In the genomic region with DNA sequence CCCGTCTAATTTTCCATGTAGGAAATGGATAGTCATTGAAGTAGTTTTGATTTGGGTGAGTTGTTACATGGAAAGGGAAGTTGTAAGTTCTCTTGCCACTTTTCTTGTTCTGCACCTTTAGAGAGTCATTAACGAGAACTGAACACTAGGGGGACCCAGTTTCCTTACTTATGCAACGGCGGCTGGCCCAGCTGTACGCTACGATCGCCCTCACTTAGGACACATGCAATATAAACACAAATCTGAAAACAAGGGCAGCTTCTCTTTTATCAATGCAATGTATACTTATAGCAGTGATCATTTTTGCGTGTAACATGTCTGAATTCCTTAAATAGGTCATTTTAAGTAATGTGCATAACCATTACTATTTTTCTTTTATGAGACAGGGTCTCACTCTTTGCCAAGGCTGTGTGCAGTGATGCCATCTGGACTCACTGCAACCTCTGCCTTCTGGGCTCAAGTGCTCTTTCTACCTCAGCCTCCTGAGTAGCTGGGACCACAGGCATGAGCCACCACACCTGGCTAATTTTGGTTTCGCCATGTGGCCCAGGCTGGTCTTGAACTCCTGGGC, we compare ENCODE assay signal across 8 cellular contexts. TPM values are rescaled to one million over a fixed set of nuclear protein-coding genes. Genes with fewer than 3 reads are reported as not detected.
DNase-seq lines count a peak whose midpoint lies in the region; ATAC-seq and TF ChIP-seq lines count a peak whose summit lies in the region.
"Not testable (repeated sequence)": the region's sequence is repeated elsewhere in the genome, so short reads cannot be mapped to it uniquely, and the experiment has no call there.

No MANE protein-coding gene starts in this region.

- not testable (repeated sequence) for H3K27me3 ChIP-seq in CD4-positive, CD25-positive, alpha-beta regulatory T cell (ENCODE audit: control insufficient read depth, insufficient read depth, low read length); WERI-Rb-1 (ENCODE audit: insufficient read depth, low read depth, severe bottlenecking); skeletal muscle satellite cell (ENCODE audit: control insufficient read depth, insufficient read depth, low read length)

- H3K4me3 ChIP-seq in CD4-positive, CD25-positive, alpha-beta regulatory T cell (ENCODE audit: low read depth, low read length), result peak overlapping the region; percentile 13
- H3K4me3 ChIP-seq in WERI-Rb-1 (ENCODE audit: low read depth, low read length), result peak overlapping the region; percentile 16
- H3K4me3 ChIP-seq in skeletal muscle satellite cell (ENCODE audit: low read length), result not testable (repeated sequence)

- peaks cover 13 to 44% (median 31%) of the 10 kb centered on the region in 4 donors for H3K4me1 Mint-ChIP-seq in CD4-positive, CD25-positive, alpha-beta regulatory T cell
- H3K4me1 Mint-ChIP-seq in effector memory CD8-positive, alpha-beta T cell (ENCODE audit: low read depth in 2 of 2), result peaks cover 23 to 34% of the 10 kb centered on the region in 2 donors

- not testable (repeated sequence) for H3K9me3 Mint-ChIP-seq in CD4-positive, CD25-positive, alpha-beta regulatory T cell; effector memory CD8-positive, alpha-beta T cell

- H3K27ac Mint-ChIP-seq in CD4-positive, CD25-positive, alpha-beta regulatory T cell, result peak overlapping the region; percentile 44 to 69 (median 64)
- H3K27ac Mint-ChIP-seq in effector memory CD8-positive, alpha-beta T cell, result peak overlapping the region; percentile 3 to 82

- peak; percentile 37 to 40 for ATAC-seq in CD4-positive, CD25-positive, alpha-beta regulatory T cell (ENCODE audit: low read depth in 2 of 2)
- ATAC-seq in GM19351 (IDR thresholded peaks at IDR 0.05; ENCODE audit: unreplicated experiment) (peak; percentile 43), HG03469 (IDR thresholded peaks at IDR 0.05; ENCODE audit: unreplicated experiment) (peak; percentile 31), left colon (peak; percentile 76)
- peak; percentile 14 for ATAC-seq in effector memory CD8-positive, alpha-beta T cell (replicated peaks)

- peak overlapping the region; percentile 21 for H3K4me2 ChIP-seq in skeletal muscle satellite cell (ENCODE audit: low read length)

- H3K4me1 ChIP-seq in CD4-positive, CD25-positive, alpha-beta regulatory T cell (ENCODE audit: control insufficient read depth, insufficient read depth, low read length, poor library complexity, severe bottlenecking), result peaks cover 26% of the 10 kb centered on the region
- not testable (repeated sequence) for H3K4me1 ChIP-seq in skeletal muscle satellite cell (ENCODE audit: control insufficient read depth, insufficient read depth, low read length)

- H3K9me3 ChIP-seq in CD4-positive, CD25-positive, alpha-beta regulatory T cell (ENCODE audit: control insufficient read depth in 2 of 2, low read length in 2 of 2); WERI-Rb-1 (ENCODE audit: severe bottlenecking); skeletal muscle satellite cell (replicated peaks; ENCODE audit: low read length): not testable (repeated sequence)

- H3K9ac ChIP-seq in skeletal muscle satellite cell (ENCODE audit: low read depth, low read length), result not testable (repeated sequence)

- peak overlapping the region in 1 of 4 donors; percentile 76 for H3K4me3 Mint-ChIP-seq in CD4-positive, CD25-positive, alpha-beta regulatory T cell
- not testable (repeated sequence) for H3K4me3 Mint-ChIP-seq in effector memory CD8-positive, alpha-beta T cell

- intact Hi-C loops in left colon (cut with DNase I, micrococcal nuclease), result loop anchor here in 1 of 2 donors (5.0 kb wide), 1 partner anchor 199 kb away; no protein-coding TSS in a partner anchor

- not testable (repeated sequence) for H3K27me3 Mint-ChIP-seq in CD4-positive, CD25-positive, alpha-beta regulatory T cell; effector memory CD8-positive, alpha-beta T cell

- peaks cover 12% of the 10 kb centered on the region for H3K36me3 ChIP-seq in CD4-positive, CD25-positive, alpha-beta regulatory T cell (ENCODE audit: control insufficient read depth, insufficient read depth, low read length)
- not testable (repeated sequence) for H3K36me3 ChIP-seq in WERI-Rb-1; skeletal muscle satellite cell (ENCODE audit: insufficient read depth, low read length)

- not testable (repeated sequence) for H3K27ac ChIP-seq in CD4-positive, CD25-positive, alpha-beta regulatory T cell (ENCODE audit: insufficient read depth, low read length, poor library complexity, severe bottlenecking)
- H3K27ac ChIP-seq in WERI-Rb-1, result peak overlapping the region; percentile 36

- TF ChIP-seq CTCF in WERI-Rb-1 (IDR thresholded peaks at IDR 0.05; ENCODE audit: low read depth, low read length), result peak; percentile 58

- DNase-seq in CD4-positive, CD25-positive, alpha-beta regulatory T cell, result peak; percentile 24 to 72 (median 41)
- DNase-seq in NCI-H524 (lab: John Stamatoyannopoulos, UW), result peak; percentile 64 to 70
- peak; percentile 56 for DNase-seq in WERI-Rb-1
- peak in 2 of 3 experiments; percentile 47 for DNase-seq in effector memory CD8-positive, alpha-beta T cell
- DNase-seq in left colon, result not testable (repeated sequence)

- not testable (repeated sequence) for H3K36me3 Mint-ChIP-seq in CD4-positive, CD25-positive, alpha-beta regulatory T cell
- H3K36me3 Mint-ChIP-seq in effector memory CD8-positive, alpha-beta T cell (ENCODE audit: insufficient read depth), result peaks cover 22% of the 10 kb centered on the region

RNA-seq across cellular contexts. Expression of gene AMZ2, which starts 15.4 kb away (rescaled TPM):
- total RNA-seq in CD4-positive, CD25-positive, alpha-beta regulatory T cell, result 58.6 TPM
- polyA plus RNA-seq in CD4-positive, CD25-positive, alpha-beta regulatory T cell, result 100 to 1,000 TPM; 102 to 116 (median 114) TPM
- 10 to 100 TPM; 24.2 to 38.3 TPM for total RNA-seq in left colon
- total RNA-seq in skeletal muscle satellite cell (2012; rRNA removed), result 75.4 and 82.6 TPM in 2 replicates

RNA-seq across cellular contexts. Expression of gene SLC16A6, which starts 27.7 kb away (rescaled TPM):
- total RNA-seq in CD4-positive, CD25-positive, alpha-beta regulatory T cell, result 11.5 TPM
- 1 to 10 TPM; 1.9 to 5.1 (median 3.0) TPM for polyA plus RNA-seq in CD4-positive, CD25-positive, alpha-beta regulatory T cell
- under 1 TPM; 0.20 to 0.49 TPM for total RNA-seq in left colon
- total RNA-seq in skeletal muscle satellite cell (2012; rRNA removed), result 0.76 and 1.7 TPM in 2 replicates

RNA-seq across cellular contexts. Expression of gene ARSG, which starts 28.1 kb away (rescaled TPM):
- 21.8 TPM for total RNA-seq in CD4-positive, CD25-positive, alpha-beta regulatory T cell
- 10 to 100 TPM; 10.3 to 13.7 (median 12.5) TPM for polyA plus RNA-seq in CD4-positive, CD25-positive, alpha-beta regulatory T cell
- total RNA-seq in left colon, result 1 to 10 TPM in 1 of 2 donors, under 1 TPM in 1; 0.70 to 2.3 TPM
- total RNA-seq in skeletal muscle satellite cell (2012; rRNA removed), result 2.8 and 3.3 TPM in 2 replicates

Comparison
In these comparisons a context has a peak if more than half of its experiments do, and no peak if none do; other contexts are left out.
1. ATAC-seq: peak in every context shown above with its lines; median percentile 76 in left colon; 43 in GM19351; 38 in CD4-positive, CD25-positive, alpha-beta regulatory T cell; 31 in HG03469; 14 in effector memory CD8-positive, alpha-beta T cell.